In the genomic region with DNA sequence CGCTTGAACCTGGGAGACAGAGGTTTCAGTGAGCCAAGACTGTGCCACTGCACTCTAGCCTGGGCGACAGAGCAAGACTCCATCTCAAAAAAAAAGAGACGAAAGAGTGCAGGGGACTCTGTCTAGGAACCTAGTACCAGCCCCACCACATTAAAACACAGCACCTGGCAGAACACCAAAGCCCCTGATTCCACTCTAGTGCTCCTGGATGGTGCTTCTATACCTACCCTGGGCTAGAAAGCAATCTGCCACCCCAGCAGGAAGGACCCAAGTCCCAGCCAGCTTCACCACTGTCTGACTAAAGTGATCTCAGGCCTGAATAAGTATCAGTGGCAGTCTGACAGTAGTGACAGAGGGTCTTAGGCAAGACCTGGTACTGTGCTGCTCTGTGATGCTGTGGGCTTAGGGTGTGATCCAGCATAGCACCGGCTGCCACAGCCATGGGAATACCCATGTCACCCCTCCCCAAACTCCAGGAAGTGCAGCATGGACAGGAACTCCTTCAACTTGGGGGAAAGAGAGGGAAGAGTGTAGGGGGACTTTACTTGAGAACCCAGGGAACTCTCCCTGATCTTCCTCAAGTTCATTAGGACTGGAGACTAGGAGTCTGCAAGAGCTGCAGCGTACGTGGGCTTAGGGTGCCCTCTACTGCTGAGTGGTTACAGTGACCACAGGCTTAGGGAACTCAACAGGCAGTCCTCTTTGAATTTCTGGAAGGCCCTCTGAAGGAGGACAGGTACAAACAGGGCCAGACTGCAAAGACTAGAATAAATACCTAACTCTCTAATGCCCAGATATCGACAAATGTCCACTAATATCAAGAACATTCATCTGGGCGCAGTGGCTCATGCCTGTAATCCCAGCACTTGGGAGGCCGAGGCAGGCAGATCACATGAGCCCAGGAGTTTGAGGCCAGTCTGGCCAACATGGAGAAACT, we compare ENCODE assay signal across 8 cellular contexts. TPM values are rescaled to one million over a fixed set of nuclear protein-coding genes. Genes with fewer than 3 reads are reported as not detected.
DNase-seq lines count a peak whose midpoint lies in the region; ATAC-seq, FAIRE-seq and TF ChIP-seq lines count a peak whose summit lies in the region.

No MANE protein-coding gene starts in this region.

- H3K4me2 ChIP-seq in trophoblast cell (ENCODE audit: low read length) = no peak overlapping the region

- no peak overlapping the region for H2BK5ac ChIP-seq in trophoblast cell (ENCODE audit: low read depth, low read length, poor library complexity)

- no peak overlapping the region for H2AFZ ChIP-seq in trophoblast cell (ENCODE audit: insufficient read depth, low read length, poor library complexity)

- no peaks in the 10 kb centered on the region for H3K9me3 Mint-ChIP-seq in activated T-cell treated with anti-CD3 and anti-CD28 coated beads, Interleukin-2, amount 50 U/mL, for 4 hours

- H2BK120ac ChIP-seq in trophoblast cell (ENCODE audit: insufficient read depth, low read length, poor library complexity) = no peak overlapping the region

- H3K27me3 ChIP-seq in Peyer's patch (no peaks in the 10 kb centered on the region), trophoblast cell (ENCODE audit: insufficient read depth, low read length) (no peaks in the 10 kb centered on the region)

- no peaks in the 10 kb centered on the region for H3K79me2 ChIP-seq in trophoblast cell (ENCODE audit: control insufficient read depth, insufficient read depth, low read length, poor library complexity)

- no peak overlapping the region for H4K91ac ChIP-seq in trophoblast cell (ENCODE audit: low read depth, low read length)

- H3K36me3 Mint-ChIP-seq in activated T-cell treated with anti-CD3 and anti-CD28 coated beads, Interleukin-2, amount 50 U/mL, for 4 hours (ENCODE audit: insufficient read depth) = peaks cover 11% of the 10 kb centered on the region

- WGBS in trophoblast cell (ENCODE audit: extremely low coverage, insufficient coverage, insufficient read length) = no CpG with 5 or more reads among the region's 9 CpGs

- H3K36me3 ChIP-seq in Peyer's patch = no peaks in the 10 kb centered on the region
- H3K36me3 ChIP-seq in trophoblast cell (ENCODE audit: control insufficient read depth in 1 of 2, insufficient read depth in 2 of 2, low read length in 2 of 2) = no peaks in the 10 kb centered on the region

- no peak overlapping the region for H3K14ac ChIP-seq in trophoblast cell (ENCODE audit: low read length)

- H3K4me1 ChIP-seq in Peyer's patch (no peaks in the 10 kb centered on the region), trophoblast cell (ENCODE audit: control insufficient read depth in 1 of 2, insufficient read depth in 2 of 2, low read length in 2 of 2) (no peaks in the 10 kb centered on the region)

- FAIRE-seq in urothelium cell line (lab: Jason Lieb, UNC) = peak; percentile 94

- no peak overlapping the region for H4K8ac ChIP-seq in trophoblast cell (ENCODE audit: low read depth, low read length)

- H2AK5ac ChIP-seq in trophoblast cell (ENCODE audit: low read length) = no peak overlapping the region

- no peak overlapping the region for H3K9ac ChIP-seq in trophoblast cell (ENCODE audit: low read length)

- H3K4me3 ChIP-seq in Peyer's patch = no peak overlapping the region
- H3K4me3 ChIP-seq in trophoblast cell (ENCODE audit: low read depth, low read length) = no peak overlapping the region

- H3K9me3 ChIP-seq in Peyer's patch = no peaks in the 10 kb centered on the region
- H3K9me3 ChIP-seq in trophoblast cell (ENCODE audit: insufficient read depth, low read depth, low read length) = no peaks in the 10 kb centered on the region

- no peak overlapping the region for H3K4me3 Mint-ChIP-seq in activated T-cell treated with anti-CD3 and anti-CD28 coated beads, Interleukin-2, amount 50 U/mL, for 4 hours

- no peak overlapping the region for H3K27ac ChIP-seq in Peyer's patch
- H3K27ac ChIP-seq in trophoblast cell (ENCODE audit: low read depth, low read length) = no peak overlapping the region

- no peak overlapping the region for H4K12ac ChIP-seq in trophoblast cell (ENCODE audit: low read depth, low read length)

- H3K23ac ChIP-seq in trophoblast cell (ENCODE audit: low read length) = no peak overlapping the region

- H2BK12ac ChIP-seq in trophoblast cell (ENCODE audit: low read length) = no peak overlapping the region

- DNase-seq in ELR (ENCODE audit: low read depth) (peak; percentile 87), LHCN-M2 (ENCODE audit: low read depth) (peak; percentile 71), Peyer's patch (peak; percentile 57 to 87 (median 73)), fibroblast of the conjunctiva (ENCODE audit: low read depth) (peak; percentile 74), trophoblast cell (peak; percentile 82 to 91), urothelium cell line (ENCODE audit: low spot score) (peak; percentile 86)
- peak; percentile 46 for DNase-seq in activated T-cell treated with anti-CD3 and anti-CD28 coated beads, Interleukin-2, amount 50 U/mL, for 4 hours

- H3K4ac ChIP-seq in trophoblast cell (ENCODE audit: low read depth, low read length) = no peak overlapping the region

- H3K4me1 Mint-ChIP-seq in activated T-cell treated with anti-CD3 and anti-CD28 coated beads, Interleukin-2, amount 50 U/mL, for 4 hours (ENCODE audit: low read depth) = peaks cover 8% of the 10 kb centered on the region

- TF ChIP-seq CTCF in Peyer's patch (IDR thresholded peaks at IDR 0.05) = peak in 5 of 6 experiments; percentile 5 to 91 (median 85)

- H3K27me3 Mint-ChIP-seq in activated T-cell treated with anti-CD3 and anti-CD28 coated beads, Interleukin-2, amount 50 U/mL, for 4 hours (ENCODE audit: low read depth) = no peaks in the 10 kb centered on the region

- TF ChIP-seq POLR2A in Peyer's patch (IDR thresholded peaks at IDR 0.05) = no peak

- no peak overlapping the region for H3K18ac ChIP-seq in trophoblast cell (ENCODE audit: low read length)

- H3K79me1 ChIP-seq in trophoblast cell (ENCODE audit: low read length) = no peaks in the 10 kb centered on the region

- peak; percentile 88 for ATAC-seq in activated T-cell treated with anti-CD3 and anti-CD28 coated beads, Interleukin-2, amount 50 U/mL, for 4 hours
- ATAC-seq in HG03571 (IDR thresholded peaks at IDR 0.05; ENCODE audit: unreplicated experiment) = no peak

RNA-seq across cellular contexts. Expression of a gene that starts 30.0 kb away (rescaled TPM):
- total RNA-seq in LHCN-M2 (2014; rRNA removed) (not detected in 2 replicates), Peyer's patch (100 to 1,000 TPM in 2 of 4 donors, 10 to 100 TPM in 2; 46.9 to 104 (median 85.4) TPM)
- polyA plus RNA-seq in LHCN-M2 (2012) = not detected
- under 1 TPM; 0.43 to 0.92 (median 0.73) TPM for total RNA-seq in activated T-cell treated with anti-CD3 and anti-CD28 coated beads, Interleukin-2, amount 50 U/mL, for 4 hours
- polyA plus RNA-seq in trophoblast cell (2013) = 3.6 and 3.8 TPM in 2 replicates

RNA-seq across cellular contexts. Expression of a gene that starts 40.9 kb away (rescaled TPM):
- total RNA-seq in LHCN-M2 (2014; rRNA removed) = not detected in 2 replicates
- not detected for polyA plus RNA-seq in LHCN-M2 (2012)
- total RNA-seq in Peyer's patch = under 1 TPM in 2 of 4 donors, not detected in 2; 0.28 to 0.83 TPM
- total RNA-seq in activated T-cell treated with anti-CD3 and anti-CD28 coated beads, Interleukin-2, amount 50 U/mL, for 4 hours = 1 to 10 TPM; 4.4 to 5.1 (median 5.0) TPM
- polyA plus RNA-seq in trophoblast cell (2013) = 0.01 TPM in 1 of 2 replicates, not detected in the other

Comparison
In these comparisons a context has a peak if more than half of its experiments do, and no peak if none do; other contexts are left out.
1. RNA of a gene that starts 30.0 kb away (total RNA-seq): 46.9 to 104 TPM in Peyer's patch; 0.43 to 0.92 TPM in activated T-cell treated with anti-CD3 and anti-CD28 coated beads, Interleukin-2, amount 50 U/mL, for 4 hours and not detected in LHCN-M2; every median in the first group is over 10 times any median in the second.
2. Peak in every context shown above with its lines, with median percentiles within 50 percentile points of each other: DNase-seq.